In the genomic region with DNA sequence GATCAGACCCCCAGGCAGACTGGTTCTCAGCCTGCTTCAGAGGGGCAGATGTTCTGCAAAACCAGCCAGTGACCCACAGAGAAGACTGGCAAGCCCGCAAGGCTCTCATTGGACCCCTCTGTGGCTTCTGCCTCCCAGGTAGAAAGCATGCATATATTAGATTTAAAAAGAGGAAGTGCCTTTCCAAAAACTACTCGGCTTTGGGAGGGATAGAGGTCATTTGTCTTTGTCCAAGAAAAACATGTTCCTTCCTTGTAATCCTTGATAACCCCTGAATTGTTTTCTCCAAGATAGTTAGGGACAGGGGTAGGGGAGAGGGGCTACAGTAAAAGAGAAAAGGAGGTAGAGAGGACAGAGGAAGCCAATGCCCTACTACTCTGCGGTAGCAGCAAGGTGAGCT, we compare ENCODE assay signal across 30 cellular contexts.
"Had no signal": no experiment of that assay in that cellular context is flagged by ENCODE, and none has a peak within 500 bp of the region (broad histone marks: within the 10 kb centered on the region; RNA-seq: fewer than 3 reads in every experiment).

No MANE protein-coding gene starts in this region.

- H3K4me3 Mint-ChIP-seq: activated T-cell treated with anti-CD3 and anti-CD28 coated beads, Interleukin-2, amount 50 U/mL, for 24 hours; immature natural killer cell; memory B cell; naive thymus-derived CD8-positive, alpha-beta T cell; neural crest cell; stimulated activated effector memory CD8-positive, alpha-beta T cell treated with anti-CD3 and anti-CD28 coated beads, Interleukin-12 subunit alpha, Interleukin-12 subunit beta, amount 100 ng/mL, for 72 hours; stimulated activated naive CD8-positive, alpha-beta T cell treated with anti-CD3 and anti-CD28 coated beads, Interleukin-15, amount 100 ng/mL, for 72 hours; T-helper 2 cell treated with Interferon-gamma antibody and Interleukin-4, amounts not matched to agents 5 μg/mL and 100 μg/mL, for 36 hours had no signal

- H3K27me3 Mint-ChIP-seq: activated T-cell treated with anti-CD3 and anti-CD28 coated beads, Interleukin-2, amount 50 U/mL, for 24 hours; naive thymus-derived CD8-positive, alpha-beta T cell; stimulated activated naive CD8-positive, alpha-beta T cell treated with anti-CD3 and anti-CD28 coated beads, Interleukin-15, amount 100 ng/mL, for 72 hours had no signal

- ATAC-seq: esophagus mucosa; foreskin keratinocyte; heart left ventricle; naive thymus-derived CD8-positive, alpha-beta T cell; psoas muscle; stimulated activated effector memory CD8-positive, alpha-beta T cell treated with anti-CD3 and anti-CD28 coated beads, Interleukin-12 subunit alpha, Interleukin-12 subunit beta, amount 100 ng/mL, for 72 hours; stimulated activated naive CD8-positive, alpha-beta T cell treated with anti-CD3 and anti-CD28 coated beads, Interleukin-15, amount 100 ng/mL, for 72 hours had no signal

- H3K79me2 ChIP-seq: parathyroid adenoma had no signal

- H3K27me3 ChIP-seq: brain microvascular endothelial cell, heart left ventricle, sigmoid colon, upper lobe of left lung had no signal

- H3K9me3 Mint-ChIP-seq: activated T-cell treated with anti-CD3 and anti-CD28 coated beads, Interleukin-2, amount 50 U/mL, for 24 hours; neural crest cell; stimulated activated effector memory CD8-positive, alpha-beta T cell treated with anti-CD3 and anti-CD28 coated beads, Interleukin-12 subunit alpha, Interleukin-12 subunit beta, amount 100 ng/mL, for 72 hours had no signal

- H3K27ac ChIP-seq: brain microvascular endothelial cell, foreskin keratinocyte, heart left ventricle, parathyroid adenoma, psoas muscle, sigmoid colon, upper lobe of left lung had no signal

- FAIRE-seq: astrocyte, small intestine had no signal

- DNase-seq: activated CD4-positive, alpha-beta T cell treated with anti-CD3 and anti-CD28 coated beads for 4 hours; activated CD4-positive, alpha-beta T cell treated with anti-CD3 and anti-CD28 coated beads, Interleukin-2, amount 50 U/mL, for 48 hours; activated CD4-positive, CD25-positive, alpha-beta regulatory T cell; activated CD8-positive, alpha-beta memory T cell treated with anti-CD3 and anti-CD28 coated beads for 24 hours; activated CD8-positive, alpha-beta memory T cell treated with anti-CD3 and anti-CD28 coated beads, Interleukin-2, amount 50 U/mL, for 4 hours; activated gamma-delta T cell; activated naive CD4-positive, alpha-beta T cell treated with anti-CD3 and anti-CD28 coated beads, Interleukin-2, amount 50 U/mL, for 16 hours; activated T-cell treated with anti-CD3 and anti-CD28 coated beads, Interleukin-2, amount 50 U/mL, for 24 hours; amniotic stem cell; brain microvascular endothelial cell; cortex of kidney; foreskin keratinocyte; heart left ventricle; hypothalamus; immature natural killer cell; naive thymus-derived CD8-positive, alpha-beta T cell; nucleus accumbens; psoas muscle; sigmoid colon; small intestine; stimulated activated CD4-positive, alpha-beta T cell treated with anti-CD3 and anti-CD28 coated beads, Interleukin-4, amount 100 ng/mL, for 24 hours; stimulated activated naive CD8-positive, alpha-beta T cell treated with anti-CD3 and anti-CD28 coated beads, Interleukin-15, amount 100 ng/mL, for 72 hours had no signal

- H3K27ac Mint-ChIP-seq: activated T-cell treated with anti-CD3 and anti-CD28 coated beads, Interleukin-2, amount 50 U/mL, for 24 hours; memory B cell; naive thymus-derived CD8-positive, alpha-beta T cell; stimulated activated effector memory CD8-positive, alpha-beta T cell treated with anti-CD3 and anti-CD28 coated beads, Interleukin-12 subunit alpha, Interleukin-12 subunit beta, amount 100 ng/mL, for 72 hours; stimulated activated naive CD8-positive, alpha-beta T cell treated with anti-CD3 and anti-CD28 coated beads, Interleukin-15, amount 100 ng/mL, for 72 hours; T-helper 2 cell treated with Interferon-gamma antibody and Interleukin-4, amounts not matched to agents 5 μg/mL and 100 μg/mL, for 36 hours had no signal

- H3K4me3 ChIP-seq: heart left ventricle, psoas muscle, sigmoid colon, upper lobe of left lung had no signal

- H2AFZ ChIP-seq: parathyroid adenoma had no signal

- H3K4me1 ChIP-seq: parathyroid adenoma, sigmoid colon had no signal

- H3K9ac ChIP-seq: parathyroid adenoma had no signal

- H3K36me3 ChIP-seq: brain microvascular endothelial cell, heart left ventricle, sigmoid colon, upper lobe of left lung had no signal

- H3K9me3 ChIP-seq: psoas muscle, sigmoid colon, upper lobe of left lung had no signal

- H3K36me3 Mint-ChIP-seq: stimulated activated effector memory CD8-positive, alpha-beta T cell treated with anti-CD3 and anti-CD28 coated beads, Interleukin-12 subunit alpha, Interleukin-12 subunit beta, amount 100 ng/mL, for 72 hours had no signal
